In genomic region chr5:122424211-122424610, GRCh38 we compare ENCODE assay signal across 15 cellular contexts.
"Had no signal": no experiment of that assay in that cellular context is flagged by ENCODE, and none has a peak within 500 bp of the region (broad histone marks: within the 10 kb centered on the region; RNA-seq: fewer than 3 reads in every experiment).

No MANE protein-coding gene starts in this region.

- H3K27ac Mint-ChIP-seq: activated B cell treated with CpG ODN at 0.5 μM for 24 hours; activated naive CD4-positive, alpha-beta T cell treated with anti-CD3 and anti-CD28 coated beads, Interleukin-2, amount 50 U/mL, for 24 hours; nephron progenitor cell; stimulated activated naive CD8-positive, alpha-beta T cell treated with anti-CD3 and anti-CD28 coated beads, Interleukin-15, amount 100 ng/mL, for 72 hours; T-helper 1 cell treated with Interleukin-12 subunit alpha and Interleukin-12 subunit beta and Interleukin-4 antibody, amounts not matched to agents 30 μg/mL and 1 μg/mL, for 36 hours had no signal

- DNase-seq: activated B cell treated with CpG ODN at 0.5 μM for 24 hours; activated CD4-positive, alpha-beta T cell treated with anti-CD3 and anti-CD28 coated beads, Interleukin-2, amount 50 U/mL, for 1 hour; amniotic stem cell; body of pancreas; dorsolateral prefrontal cortex; gastrocnemius medialis; kidney; left ventricle myocardium superior; mesendoderm; nephron progenitor cell; stimulated activated CD4-positive, alpha-beta T cell treated with anti-CD3 and anti-CD28 coated beads, Interleukin-4, amount 100 ng/mL, for 24 hours; stimulated activated naive CD8-positive, alpha-beta T cell treated with anti-CD3 and anti-CD28 coated beads, Interleukin-15, amount 100 ng/mL, for 72 hours; thyroid gland had no signal

- H3K4me1 Mint-ChIP-seq: activated B cell treated with CpG ODN at 0.5 μM for 24 hours; activated naive CD4-positive, alpha-beta T cell treated with anti-CD3 and anti-CD28 coated beads, Interleukin-2, amount 50 U/mL, for 24 hours; stimulated activated naive CD8-positive, alpha-beta T cell treated with anti-CD3 and anti-CD28 coated beads, Interleukin-15, amount 100 ng/mL, for 72 hours had no signal

- H3K4me3 Mint-ChIP-seq: activated B cell treated with CpG ODN at 0.5 μM for 24 hours; activated naive CD4-positive, alpha-beta T cell treated with anti-CD3 and anti-CD28 coated beads, Interleukin-2, amount 50 U/mL, for 24 hours; nephron progenitor cell; stimulated activated naive CD8-positive, alpha-beta T cell treated with anti-CD3 and anti-CD28 coated beads, Interleukin-15, amount 100 ng/mL, for 72 hours; T-helper 1 cell treated with Interleukin-12 subunit alpha and Interleukin-12 subunit beta and Interleukin-4 antibody, amounts not matched to agents 30 μg/mL and 1 μg/mL, for 36 hours had no signal

- H3K9me3 Mint-ChIP-seq: activated naive CD4-positive, alpha-beta T cell treated with anti-CD3 and anti-CD28 coated beads, Interleukin-2, amount 50 U/mL, for 24 hours; T-helper 1 cell treated with Interleukin-12 subunit alpha and Interleukin-12 subunit beta and Interleukin-4 antibody, amounts not matched to agents 30 μg/mL and 1 μg/mL, for 36 hours had no signal

- H3K27me3 Mint-ChIP-seq: activated naive CD4-positive, alpha-beta T cell treated with anti-CD3 and anti-CD28 coated beads, Interleukin-2, amount 50 U/mL, for 24 hours; stimulated activated naive CD8-positive, alpha-beta T cell treated with anti-CD3 and anti-CD28 coated beads, Interleukin-15, amount 100 ng/mL, for 72 hours had no signal

- H3K36me3 Mint-ChIP-seq: activated naive CD4-positive, alpha-beta T cell treated with anti-CD3 and anti-CD28 coated beads, Interleukin-2, amount 50 U/mL, for 24 hours had no signal

- ATAC-seq: body of pancreas; gastrocnemius medialis; left ventricle myocardium superior; stimulated activated naive CD8-positive, alpha-beta T cell treated with anti-CD3 and anti-CD28 coated beads, Interleukin-15, amount 100 ng/mL, for 72 hours had no signal
